Comparison of ENCODE assay signal across 6 cellular contexts in genomic region chr17:8163978-8164814, GRCh38. TPM values are rescaled to one million over a fixed set of nuclear protein-coding genes. Genes with fewer than 3 reads are reported as not detected.
DNase-seq lines count a peak whose midpoint lies in the region; ATAC-seq lines count a peak whose summit lies in the region.
"Had no signal": no experiment of that assay in that cellular context is flagged by ENCODE, and none has a peak within 500 bp of the region (broad histone marks: within the 10 kb centered on the region; RNA-seq: fewer than 3 reads in every experiment).

No MANE protein-coding gene starts in this region.

- DNase-seq in Kasumi-1 (lab: John Stamatoyannopoulos, UW) (peak; percentile 34 to 49), left ventricle myocardium superior (peak; percentile 87), DMS153 treated with DMSO at 0.1 percent for 48 hours (lab: John Stamatoyannopoulos, UW; ENCODE audit: unreplicated experiment) (no peak)
- DNase-seq in activated CD8-positive, alpha-beta memory T cell treated with anti-CD3 and anti-CD28 coated beads for 24 hours, result peak; percentile 88
- peak; percentile 60 to 62 for DNase-seq in stimulated activated CD4-positive, alpha-beta T cell treated with anti-CD3 and anti-CD28 coated beads, Interleukin-4, amount 100 ng/mL, for 4 hours

- ATAC-seq in left ventricle myocardium superior, result peak; percentile 85

- intact Hi-C loops in left ventricle myocardium superior (cut with micrococcal nuclease), result no loop called here

RNA-seq across cellular contexts. Expression of gene VAMP2, which starts 1.4 kb away (rescaled TPM):
- 62.3 TPM for total RNA-seq in left ventricle myocardium superior

RNA-seq across cellular contexts. Expression of gene TMEM107, which starts 12.0 kb away (rescaled TPM):
- total RNA-seq in left ventricle myocardium superior, result 5.2 TPM

RNA-seq across cellular contexts. Expression of gene PER1, which starts 12.0 kb away (rescaled TPM):
- 126 TPM for total RNA-seq in left ventricle myocardium superior

RNA-seq across cellular contexts. Expression of gene BORCS6, which starts 25.8 kb away (rescaled TPM):
- 9.4 TPM for total RNA-seq in left ventricle myocardium superior

RNA-seq across cellular contexts. Expression of gene HES7, which starts 40.3 kb away (rescaled TPM):
- total RNA-seq in left ventricle myocardium superior, result not detected
- total RNA-seq: lung microvascular endothelial cell had no signal
